8 cellular contexts compared by ENCODE assay signal in the genomic region with DNA sequence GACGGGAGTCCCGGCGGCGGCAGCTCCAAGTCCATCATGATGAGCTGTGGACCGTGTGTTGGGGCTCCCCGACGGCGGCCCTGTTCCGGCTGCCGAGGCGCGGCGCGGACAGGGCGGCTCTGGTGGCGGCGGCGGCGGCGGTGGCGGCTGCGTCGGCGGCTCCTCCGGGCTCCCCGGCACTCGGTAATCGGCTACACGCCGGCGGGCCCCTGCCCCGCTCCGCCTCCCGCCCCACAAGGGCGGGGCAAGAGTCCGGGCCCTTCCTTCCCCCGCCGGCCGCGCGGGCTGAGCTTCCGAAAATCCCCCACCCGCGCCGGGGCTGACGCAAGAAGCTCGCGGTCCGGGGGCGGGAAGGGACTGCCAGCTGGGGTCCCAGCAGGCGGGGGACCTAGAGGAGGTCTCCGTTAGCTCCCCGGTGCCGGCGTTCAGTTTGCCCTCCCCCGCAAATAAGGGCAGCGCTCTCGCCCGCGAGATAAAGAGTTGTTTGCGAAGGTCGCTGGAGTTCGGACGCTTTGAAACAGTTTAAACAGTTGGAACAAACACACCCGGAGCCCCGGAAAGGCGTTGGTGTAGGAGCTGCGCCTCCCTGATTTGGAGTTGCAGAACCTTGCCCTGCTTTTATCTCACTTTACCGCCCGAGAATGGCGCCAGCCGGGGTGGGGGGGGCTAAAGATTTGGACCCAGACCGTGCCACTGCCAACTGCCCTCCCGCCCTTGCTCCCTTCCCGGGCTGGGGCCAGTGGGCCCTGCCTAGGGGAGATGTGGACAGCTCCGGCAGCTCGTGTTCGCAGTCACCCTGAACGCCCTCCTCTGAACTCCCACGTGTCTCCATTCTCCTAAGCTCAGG. TPM values are rescaled to one million over a fixed set of nuclear protein-coding genes. Genes with fewer than 3 reads are reported as not detected.
A peak's percentile ranks its signal among the peaks of the same experiment; 100 is the strongest.
DNase-seq lines count a peak whose midpoint lies in the region; ATAC-seq, FAIRE-seq and TF ChIP-seq lines count a peak whose summit lies in the region.

NFE2L2 (minus strand) TSS at position 189 of the 847 bp plus-strand sequence; CDS start at position 38, 151 bp downstream.

- TF ChIP-seq CTCF in Loucy (conservative IDR thresholded peaks at IDR 0.05; ENCODE audit: low read length) (no peak), fibroblast of pulmonary artery (IDR thresholded peaks at IDR 0.05; ENCODE audit: low read length, missing control alignments) (no peak)

- peaks cover 44% of the 10 kb centered on the region for H3K79me2 ChIP-seq in Loucy (ENCODE audit: insufficient read depth, low read length)

- peak within 1 kb of the TSS; percentile 98 for H3K27ac Mint-ChIP-seq in natural killer cell treated with Interleukin-12 subunit alpha and Interleukin-12 subunit beta and Interleukin-15 and Interleukin-18, amount 100 ng/mL, for 72 hours

- peaks cover 12% of the 10 kb centered on the region for H3K36me3 Mint-ChIP-seq in natural killer cell treated with Interleukin-12 subunit alpha and Interleukin-12 subunit beta and Interleukin-15 and Interleukin-18, amount 100 ng/mL, for 72 hours

- peak; percentile 63 for TF ChIP-seq POLR2A in H54 (IDR thresholded peaks at IDR 0.05; ENCODE audit: low read depth, low read length)

- H3K4me1 ChIP-seq in Loucy (ENCODE audit: insufficient read depth, low read length, poor library complexity, severe bottlenecking) = peaks cover 44% of the 10 kb centered on the region

- H3K9me3 Mint-ChIP-seq in natural killer cell treated with Interleukin-12 subunit alpha and Interleukin-12 subunit beta and Interleukin-15 and Interleukin-18, amount 100 ng/mL, for 72 hours = no peaks in the 10 kb centered on the region

- H3K9me3 ChIP-seq in Loucy (ENCODE audit: insufficient read depth, low read depth, low read length) = no peaks in the 10 kb centered on the region

- H3K4me3 Mint-ChIP-seq in natural killer cell treated with Interleukin-12 subunit alpha and Interleukin-12 subunit beta and Interleukin-15 and Interleukin-18, amount 100 ng/mL, for 72 hours = peak within 1 kb of the TSS; percentile 92

- DNase-seq in ELF-1 (ENCODE audit: low read depth, low spot score) (peak; percentile 80), H54 (ENCODE audit: insufficient read length, low spot score) (peak; percentile 68), SHP77 treated with DMSO at 0.1 percent for 48 hours (lab: John Stamatoyannopoulos, UW) (peak; percentile 29), fibroblast of pulmonary artery (ENCODE audit: low read depth) (peak; percentile 95)
- peak; percentile 87 for DNase-seq in activated effector memory CD4-positive, alpha-beta T cell treated with Interleukin-2 at 50 U/mL for 16 hours
- DNase-seq in natural killer cell treated with Interleukin-12 subunit alpha and Interleukin-12 subunit beta and Interleukin-15 and Interleukin-18, amount 100 ng/mL, for 72 hours (ENCODE audit: low spot score) = peak; percentile 98
- peak; percentile 96 for DNase-seq in stimulated activated naive CD4-positive, alpha-beta T cell treated with Interleukin-2 at 50 U/mL for 16 hours (lab: John Stamatoyannopoulos, UW)

- no peaks in the 10 kb centered on the region for H3K9me2 ChIP-seq in Loucy (replicated peaks; ENCODE audit: low read depth, low read length)

- H3K27me3 Mint-ChIP-seq in natural killer cell treated with Interleukin-12 subunit alpha and Interleukin-12 subunit beta and Interleukin-15 and Interleukin-18, amount 100 ng/mL, for 72 hours = no peaks in the 10 kb centered on the region

- H3K36me3 ChIP-seq in Loucy (ENCODE audit: insufficient read depth, low read length) = no peaks in the 10 kb centered on the region

- peaks cover 36% of the 10 kb centered on the region for H4K20me1 ChIP-seq in Loucy (ENCODE audit: insufficient read depth, low read length, poor library complexity, severe bottlenecking)

- no peak for FAIRE-seq in H54 (lab: Jason Lieb, UNC)

- peak within 1 kb of the TSS; percentile 98 for H3K9ac ChIP-seq in Loucy (ENCODE audit: low read depth, low read length, poor library complexity, severe bottlenecking)

- H3K4me3 ChIP-seq in Loucy (ENCODE audit: low read length, poor library complexity, severe bottlenecking) (peak within 1 kb of the TSS; percentile 92), fibroblast of pulmonary artery (replicated peaks; ENCODE audit: low read depth, low read length) (peak within 1 kb of the TSS; percentile 80)

- no peaks in the 10 kb centered on the region for H3F3A ChIP-seq in Loucy (ENCODE audit: low read depth)

- H3K4me2 ChIP-seq in Loucy (ENCODE audit: low read depth, low read length, poor library complexity, severe bottlenecking) = peak within 1 kb of the TSS; percentile 85

- H3K4me1 Mint-ChIP-seq in natural killer cell treated with Interleukin-12 subunit alpha and Interleukin-12 subunit beta and Interleukin-15 and Interleukin-18, amount 100 ng/mL, for 72 hours (ENCODE audit: low read depth in 2 of 2) = peaks cover 35 to 46% of the 10 kb centered on the region in 2 donors

- peaks cover 5% of the 10 kb centered on the region for H3K27me3 ChIP-seq in Loucy (ENCODE audit: insufficient read depth, low read length, poor library complexity, severe bottlenecking)

- peak within 1 kb of the TSS; percentile 83 for H2AFZ ChIP-seq in Loucy (ENCODE audit: low read length)

- ATAC-seq in natural killer cell treated with Interleukin-12 subunit alpha and Interleukin-12 subunit beta and Interleukin-15 and Interleukin-18, amount 100 ng/mL, for 72 hours = peak; percentile 87 to 90

RNA-seq across cellular contexts. Expression of gene NFE2L2, which starts in this region (rescaled TPM):
- total RNA-seq in natural killer cell treated with Interleukin-12 subunit alpha and Interleukin-12 subunit beta and Interleukin-15 and Interleukin-18, amount 100 ng/mL, for 72 hours = 10 to 100 TPM; 71.2 to 96.6 TPM

Comparison
In these comparisons a context has a peak if more than half of its experiments do, and no peak if none do; other contexts are left out.
1. Peak in every context shown above with its lines: DNase-seq, ATAC-seq and H3K4me3 ChIP-seq.
2. DNase-seq: peak in every context shown above with its lines; median percentile 98 in natural killer cell treated with Interleukin-12 subunit alpha and Interleukin-12 subunit beta and Interleukin-15 and Interleukin-18, amount 100 ng/mL, for 72 hours; 96 in stimulated activated naive CD4-positive, alpha-beta T cell treated with Interleukin-2 at 50 U/mL for 16 hours; 95 in fibroblast of pulmonary artery; 87 in activated effector memory CD4-positive, alpha-beta T cell treated with Interleukin-2 at 50 U/mL for 16 hours; 80 in ELF-1; 68 in H54; 29 in SHP77 treated with DMSO at 0.1 percent for 48 hours.